In genomic region chr12:23564454-23564853, GRCh38 we compare ENCODE assay signal across 20 cellular contexts.
DNase-seq lines count a peak whose midpoint lies in the region; ATAC-seq and TF ChIP-seq lines count a peak whose summit lies in the region.
"Had no signal": no experiment of that assay in that cellular context is flagged by ENCODE, and none has a peak within 500 bp of the region (broad histone marks: within the 10 kb centered on the region; RNA-seq: fewer than 3 reads in every experiment).

No MANE protein-coding gene starts in this region.

- peak in 2 of 3 experiments; percentile 31 to 78 for DNase-seq in NCI-H1417 (lab: John Stamatoyannopoulos, UW)
- DNase-seq in NCI-H1417 treated with DMSO at 0.1 percent for 48 hours (lab: John Stamatoyannopoulos, UW), result no peak
- peak; percentile 93 for DNase-seq in NCI-H69 (lab: John Stamatoyannopoulos, UW)
- DNase-seq in epithelial cell of esophagus (ENCODE audit: low read depth), result peak; percentile 53
- DNase-seq in thoracic aorta (ENCODE audit: low spot score), result no peak
- DNase-seq in germinal center (ENCODE audit: low spot score), result no peak
- no peak for DNase-seq in retina
- no peak for DNase-seq in NCI-H128 (lab: John Stamatoyannopoulos, UW; ENCODE audit: unreplicated experiment)
- DNase-seq: 8988T; activated CD4-positive, CD25-positive, alpha-beta regulatory T cell treated with anti-CD3 and anti-CD28 coated beads, Interleukin-2, amount 50 U/mL, for 72 hours; activated T-cell treated with anti-CD3 and anti-CD28 coated beads, Interleukin-2, amount 50 U/mL, for 72 hours; effector memory CD8-positive, alpha-beta T cell; H9; islet precursor cell; naive thymus-derived CD4-positive, alpha-beta T cell; posterior cingulate gyrus; stimulated activated CD4-positive, alpha-beta T cell treated with anti-CD3 and anti-CD28 coated beads, Interleukin-2, amount 100 ng/mL, for 48 hours; T1000 had no signal

- H3K9me3 ChIP-seq in thoracic aorta, result no peaks in the 10 kb centered on the region

- H3K4me3 ChIP-seq in epithelial cell of esophagus (ENCODE audit: low read length) (no peak overlapping the region), thoracic aorta (peak overlapping the region; percentile 46)
- H3K4me3 ChIP-seq: hepatocyte, skin epidermis had no signal

- peak overlapping the region; percentile 33 to 52 for H3K27ac ChIP-seq in thoracic aorta
- H3K27ac ChIP-seq: hepatocyte, skin epidermis had no signal

- no peaks in the 10 kb centered on the region for H3K27me3 ChIP-seq in thoracic aorta (replicated peaks; ENCODE audit: insufficient read depth)
- H3K27me3 ChIP-seq: hepatocyte had no signal

- no peaks in the 10 kb centered on the region for H3K36me3 ChIP-seq in thoracic aorta

- ATAC-seq in thoracic aorta (ENCODE audit: insufficient number of reproducible peaks, low FRiP score, low read depth), result no peak
- ATAC-seq: activated T-cell treated with anti-CD3 and anti-CD28 coated beads, Interleukin-2, amount 50 U/mL, for 72 hours; effector memory CD8-positive, alpha-beta T cell; naive thymus-derived CD4-positive, alpha-beta T cell had no signal

- H3K4me1 ChIP-seq in thoracic aorta (ENCODE audit: control insufficient read depth in 1 of 2, low read depth in 2 of 2), result peaks cover 9 to 17% of the 10 kb centered on the region in 2 donors

- no peak for TF ChIP-seq CTCF in epithelial cell of esophagus (IDR thresholded peaks at IDR 0.05; ENCODE audit: insufficient read depth, low read depth, low read length, missing control alignments)
- TF ChIP-seq CTCF in thoracic aorta (IDR thresholded peaks at IDR 0.05), result no peak

Comparison
In these comparisons a context has a peak if more than half of its experiments do, and no peak if none do; other contexts are left out.
1. DNase-seq: peak in NCI-H1417 (2 of 3), NCI-H69 (single experiment) and epithelial cell of esophagus (single experiment); none in NCI-H1417 treated with DMSO at 0.1 percent for 48 hours (single experiment), thoracic aorta (single experiment), germinal center (single experiment), retina (single experiment) and NCI-H128 (single experiment).